Comparison of ENCODE assay signal across 8 cellular contexts in the genomic region with DNA sequence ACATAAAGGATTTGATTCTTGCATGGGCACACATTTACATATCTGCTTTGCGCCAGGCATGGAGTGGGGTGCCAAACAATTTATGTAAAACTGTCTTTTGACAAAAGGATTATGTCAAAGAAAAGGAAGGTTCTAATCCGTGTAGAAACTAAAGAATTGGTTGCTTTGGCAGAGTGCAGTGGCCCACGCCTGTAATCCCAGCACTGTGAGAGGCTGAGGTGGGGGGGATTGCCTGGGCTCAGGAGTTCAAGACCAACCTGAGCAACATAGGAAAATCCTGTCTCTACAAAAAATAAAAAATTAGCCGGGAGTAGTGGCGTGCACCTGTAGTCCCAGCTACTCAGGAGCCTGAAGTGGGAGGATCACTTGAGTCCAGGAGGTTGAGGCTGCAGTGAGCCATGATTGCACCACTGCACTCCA. TPM values are rescaled to one million over a fixed set of nuclear protein-coding genes. Genes with fewer than 3 reads are reported as not detected.
DNase-seq lines count a peak whose midpoint lies in the region; ATAC-seq and TF ChIP-seq lines count a peak whose summit lies in the region.

No MANE protein-coding gene starts in this region.

- intact Hi-C loops in dendritic cell treated with granulocyte-macrophage colony-stimulating factor and Interleukin-4, amounts not matched to agents 40 ng/mL and 50 ng/mL, for 4 days (cut with micrococcal nuclease), result loop anchor here (5.0 kb wide), 1 partner anchor 44 kb away; a partner anchor contains a TSS

- H3K9me3 ChIP-seq in BLaER1 treated with 17β-estradiol and CSF1 and Interleukin-3, amounts not matched to agents 10 nM and 100 nM (replicated peaks in 1 of 11), result no peaks in the 10 kb centered on the region

- no peak for ATAC-seq in natural killer cell treated with Interleukin-12 subunit alpha and Interleukin-12 subunit beta and Interleukin-15 and Interleukin-18, amount 100 ng/mL, for 72 hours
- ATAC-seq in HG03432 (IDR thresholded peaks at IDR 0.05; ENCODE audit: unreplicated experiment) (no peak), GM18861 (IDR thresholded peaks at IDR 0.05; ENCODE audit: unreplicated experiment) (no peak)

- peak overlapping the region; percentile 71 to 93 (median 84) for H3K4me3 ChIP-seq in BLaER1 treated with 17β-estradiol and CSF1 and Interleukin-3, amounts not matched to agents 10 nM and 100 nM
- peak overlapping the region; percentile 60 for H3K4me3 ChIP-seq in LNCaP clone FGC (ENCODE audit: low read depth, low read length)

- DNase-seq in LNCaP clone FGC (ENCODE audit: low read depth) (no peak), NCI-H1417 treated with DMSO at 0.1 percent for 48 hours (lab: John Stamatoyannopoulos, UW) (no peak), NCI-H2107 (lab: John Stamatoyannopoulos, UW) (no peak)
- no peak for DNase-seq in natural killer cell treated with Interleukin-12 subunit alpha and Interleukin-12 subunit beta and Interleukin-15 and Interleukin-18, amount 100 ng/mL, for 72 hours (ENCODE audit: low spot score)

- peak overlapping the region; percentile 93 for H3K4me3 Mint-ChIP-seq in dendritic cell treated with granulocyte-macrophage colony-stimulating factor and Interleukin-4, amounts not matched to agents 40 ng/mL and 50 ng/mL, for 4 days
- peak overlapping the region; percentile 97 for H3K4me3 Mint-ChIP-seq in natural killer cell treated with Interleukin-12 subunit alpha and Interleukin-12 subunit beta and Interleukin-15 and Interleukin-18, amount 100 ng/mL, for 72 hours

- peaks cover 0 to 18% (median 8%) of the 10 kb centered on the region in 11 experiments; a peak in 7 of 22 replicates for H4K20me1 ChIP-seq in BLaER1 treated with 17β-estradiol and CSF1 and Interleukin-3, amounts not matched to agents 10 nM and 100 nM

- peak overlapping the region; percentile 91 for H3K27ac Mint-ChIP-seq in dendritic cell treated with granulocyte-macrophage colony-stimulating factor and Interleukin-4, amounts not matched to agents 40 ng/mL and 50 ng/mL, for 4 days
- H3K27ac Mint-ChIP-seq in natural killer cell treated with Interleukin-12 subunit alpha and Interleukin-12 subunit beta and Interleukin-15 and Interleukin-18, amount 100 ng/mL, for 72 hours, result peak overlapping the region; percentile 95

- H3K4me1 Mint-ChIP-seq in dendritic cell treated with granulocyte-macrophage colony-stimulating factor and Interleukin-4, amounts not matched to agents 40 ng/mL and 50 ng/mL, for 4 days (ENCODE audit: low read depth), result peaks cover 25% of the 10 kb centered on the region
- H3K4me1 Mint-ChIP-seq in natural killer cell treated with Interleukin-12 subunit alpha and Interleukin-12 subunit beta and Interleukin-15 and Interleukin-18, amount 100 ng/mL, for 72 hours (ENCODE audit: low read depth in 2 of 2), result peaks cover 26 to 27% of the 10 kb centered on the region in 2 donors

- H3K36me3 Mint-ChIP-seq in dendritic cell treated with granulocyte-macrophage colony-stimulating factor and Interleukin-4, amounts not matched to agents 40 ng/mL and 50 ng/mL, for 4 days (ENCODE audit: low read depth), result peaks cover 32% of the 10 kb centered on the region
- H3K36me3 Mint-ChIP-seq in natural killer cell treated with Interleukin-12 subunit alpha and Interleukin-12 subunit beta and Interleukin-15 and Interleukin-18, amount 100 ng/mL, for 72 hours, result peaks cover 7% of the 10 kb centered on the region

- H3K9me3 Mint-ChIP-seq in dendritic cell treated with granulocyte-macrophage colony-stimulating factor and Interleukin-4, amounts not matched to agents 40 ng/mL and 50 ng/mL, for 4 days, result no peaks in the 10 kb centered on the region
- no peaks in the 10 kb centered on the region for H3K9me3 Mint-ChIP-seq in natural killer cell treated with Interleukin-12 subunit alpha and Interleukin-12 subunit beta and Interleukin-15 and Interleukin-18, amount 100 ng/mL, for 72 hours

- H3K27ac ChIP-seq in BLaER1 treated with 17β-estradiol and CSF1 and Interleukin-3, amounts not matched to agents 10 nM and 100 nM, result peak overlapping the region in 6 of 11 experiments; percentile 81 to 93 (median 90); a peak in 7 of 22 replicates

- peak overlapping the region; percentile 82 to 96 (median 93); a peak in 21 of 22 replicates for H3K9ac ChIP-seq in BLaER1 treated with 17β-estradiol and CSF1 and Interleukin-3, amounts not matched to agents 10 nM and 100 nM

- peaks cover 24 to 47% (median 38%) of the 10 kb centered on the region in 11 experiments for H3K36me3 ChIP-seq in BLaER1 treated with 17β-estradiol and CSF1 and Interleukin-3, amounts not matched to agents 10 nM and 100 nM

- TF ChIP-seq CTCF in LNCaP clone FGC (IDR thresholded peaks at IDR 0.05; ENCODE audit: control insufficient read depth, extremely low read depth, insufficient read depth), result no peak

- H3K4me2 ChIP-seq in BLaER1 treated with 17β-estradiol and CSF1 and Interleukin-3, amounts not matched to agents 10 nM and 100 nM, result peak overlapping the region; percentile 82 to 98 (median 92)

- no peaks in the 10 kb centered on the region for H3K27me3 Mint-ChIP-seq in dendritic cell treated with granulocyte-macrophage colony-stimulating factor and Interleukin-4, amounts not matched to agents 40 ng/mL and 50 ng/mL, for 4 days
- H3K27me3 Mint-ChIP-seq in natural killer cell treated with Interleukin-12 subunit alpha and Interleukin-12 subunit beta and Interleukin-15 and Interleukin-18, amount 100 ng/mL, for 72 hours, result no peaks in the 10 kb centered on the region

- no peaks in the 10 kb centered on the region for H3K27me3 ChIP-seq in BLaER1 treated with 17β-estradiol and CSF1 and Interleukin-3, amounts not matched to agents 10 nM and 100 nM

- H3K4me1 ChIP-seq in BLaER1 treated with 17β-estradiol and CSF1 and Interleukin-3, amounts not matched to agents 10 nM and 100 nM, result peaks cover 30 to 61% (median 47%) of the 10 kb centered on the region in 10 experiments

RNA-seq across cellular contexts. Expression of a gene that starts 1.1 kb away (rescaled TPM):
- total RNA-seq in natural killer cell treated with Interleukin-12 subunit alpha and Interleukin-12 subunit beta and Interleukin-15 and Interleukin-18, amount 100 ng/mL, for 72 hours, result 10 to 100 TPM; 38.1 to 40.5 TPM

RNA-seq across cellular contexts. Expression of a gene that starts 46.1 kb away (rescaled TPM):
- 10 to 100 TPM; 69.5 to 78.9 TPM for total RNA-seq in natural killer cell treated with Interleukin-12 subunit alpha and Interleukin-12 subunit beta and Interleukin-15 and Interleukin-18, amount 100 ng/mL, for 72 hours

RNA-seq across cellular contexts. Expression of a gene that starts 47.1 kb away (rescaled TPM):
- total RNA-seq in natural killer cell treated with Interleukin-12 subunit alpha and Interleukin-12 subunit beta and Interleukin-15 and Interleukin-18, amount 100 ng/mL, for 72 hours, result 100 to 1,000 TPM in 1 of 2 donors, 10 to 100 TPM in 1; 54.8 to 109 TPM
